Comparison of ENCODE assay signal across 1 cellular context in the genomic region with DNA sequence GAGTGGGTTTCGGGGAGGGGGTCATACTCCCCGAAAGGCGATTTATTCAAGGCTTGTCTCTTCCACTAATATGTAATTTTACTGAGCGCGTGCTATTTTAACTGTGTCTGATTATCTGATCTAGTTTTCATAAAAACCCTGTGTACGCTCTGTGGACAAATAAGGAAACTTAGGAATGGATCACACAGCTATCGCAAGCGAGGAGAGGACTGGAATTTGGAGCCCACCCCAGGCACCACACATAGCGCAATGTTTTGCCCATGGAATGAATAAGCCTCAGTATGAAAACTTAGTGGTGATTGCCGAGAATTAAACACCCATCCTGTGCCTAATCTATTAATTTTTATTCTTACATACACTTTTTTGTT.
TF ChIP-seq lines count a peak whose summit lies in the region.

No MANE protein-coding gene starts in this region.

TF ChIP-seq in H1, 55 proteins besides CTCF, POLR2A, EP300 and RAD21:
- TF ChIP-seq NRF1 (IDR thresholded peaks at IDR 0.05; ENCODE audit: low read depth, low read length) (no peak), ZNF274 (IDR thresholded peaks at IDR 0.05; ENCODE audit: borderline replicate concordance, extremely low read depth, low read length) (no peak), RBBP5 (IDR thresholded peaks at IDR 0.05; ENCODE audit: borderline replicate concordance, low read depth, low read length) (no peak), BCL11A (IDR thresholded peaks at IDR 0.05; ENCODE audit: low read depth in 2 of 2, low read length in 2 of 2) (no peak), ATF2 (IDR thresholded peaks at IDR 0.05; ENCODE audit: low read length) (no peak), SP4 (IDR thresholded peaks at IDR 0.05; ENCODE audit: low read length) (no peak), CTBP2 (IDR thresholded peaks at IDR 0.05; ENCODE audit: borderline replicate concordance, insufficient read depth, insufficient read length, low read length) (no peak), CHD1 (IDR thresholded peaks at IDR 0.05; ENCODE audit: low read depth, low read length) (no peak), KDM1A (IDR thresholded peaks at IDR 0.05; ENCODE audit: borderline replicate concordance, low read length) (no peak), RNF2 (IDR thresholded peaks at IDR 0.05; ENCODE audit: borderline replicate concordance, low read depth, low read length, missing control alignments, poor library complexity, severe bottlenecking) (no peak)
TF ChIP-seq in H1: peak in this region for 0.
